In the genomic region with DNA sequence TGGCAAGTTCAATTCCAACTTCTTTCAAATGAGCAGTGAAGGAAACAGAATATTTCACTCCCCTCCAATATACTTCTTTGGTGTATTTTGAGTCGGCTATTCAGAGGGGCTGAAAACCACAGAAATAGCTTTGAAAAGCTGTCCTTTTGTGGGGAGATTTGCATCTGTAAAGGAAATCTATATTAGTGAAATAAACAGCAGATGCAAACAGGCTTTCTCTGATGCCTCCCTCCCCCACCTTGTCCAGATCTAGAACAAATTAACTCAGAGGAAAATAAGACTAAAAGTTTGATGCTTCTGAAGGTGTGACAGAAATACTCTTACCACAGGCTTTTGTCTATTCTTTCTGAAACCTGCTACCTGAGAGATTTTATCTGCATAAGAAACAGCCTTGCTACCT, we compare ENCODE assay signal across 19 cellular contexts.
"Had no signal": no experiment of that assay in that cellular context is flagged by ENCODE, and none has a peak within 500 bp of the region (broad histone marks: within the 10 kb centered on the region; RNA-seq: fewer than 3 reads in every experiment).

No MANE protein-coding gene starts in this region.

- H3K4me3 ChIP-seq: heart left ventricle, right atrium auricular region, sigmoid colon, skin epidermis, testis, tibial nerve, upper lobe of right lung, vagina had no signal

- H3K36me3 ChIP-seq: heart left ventricle, right atrium auricular region, sigmoid colon, tibial nerve, upper lobe of right lung, vagina had no signal

- H3K27ac Mint-ChIP-seq: naive thymus-derived CD4-positive, alpha-beta T cell; nephron progenitor cell; stimulated activated naive B cell treated with anti-CD40 and anti-IgM and Interleukin-4, amounts not matched to agents 10 μg/mL and 1 μg/mL and 100 μg/mL, for 72 hours; stimulated activated naive CD8-positive, alpha-beta T cell treated with anti-CD3 and anti-CD28 coated beads, Interleukin-15, amount 100 ng/mL, for 72 hours had no signal

- H3K36me3 Mint-ChIP-seq: naive thymus-derived CD4-positive, alpha-beta T cell; stimulated activated naive B cell treated with anti-CD40 and anti-IgM and Interleukin-4, amounts not matched to agents 10 μg/mL and 1 μg/mL and 100 μg/mL, for 72 hours had no signal

- H3K27me3 ChIP-seq: heart left ventricle, right atrium auricular region, sigmoid colon, testis, tibial nerve, upper lobe of right lung, vagina had no signal

- DNase-seq: effector memory CD4-positive, alpha-beta T cell; heart left ventricle; hippocampal formation; mesendoderm; naive thymus-derived CD4-positive, alpha-beta T cell; nephron progenitor cell; posterior cingulate gyrus; sigmoid colon; stimulated activated CD4-positive, alpha-beta T cell treated with anti-CD3 and anti-CD28 coated beads, Interleukin-2, amount 100 ng/mL, for 24 hours; stimulated activated CD4-positive, alpha-beta T cell treated with anti-CD3 and anti-CD28 coated beads, Interleukin-4, amount 100 ng/mL, for 4 hours; stimulated activated naive B cell treated with anti-CD40 and anti-IgM and Interleukin-4, amounts not matched to agents 10 μg/mL and 1 μg/mL and 100 μg/mL, for 72 hours; stimulated activated naive CD8-positive, alpha-beta T cell treated with anti-CD3 and anti-CD28 coated beads, Interleukin-15, amount 100 ng/mL, for 72 hours; testis; upper lobe of right lung had no signal

- H3K27ac ChIP-seq: heart left ventricle, right atrium auricular region, sigmoid colon, skin epidermis, testis, tibial nerve, upper lobe of right lung, vagina had no signal

- H3K4me1 ChIP-seq: heart left ventricle, right atrium auricular region, sigmoid colon, testis, tibial nerve, upper lobe of right lung, vagina had no signal

- H3K4me1 Mint-ChIP-seq: naive thymus-derived CD4-positive, alpha-beta T cell; stimulated activated naive B cell treated with anti-CD40 and anti-IgM and Interleukin-4, amounts not matched to agents 10 μg/mL and 1 μg/mL and 100 μg/mL, for 72 hours; stimulated activated naive CD8-positive, alpha-beta T cell treated with anti-CD3 and anti-CD28 coated beads, Interleukin-15, amount 100 ng/mL, for 72 hours had no signal

- H3K9me3 ChIP-seq: right atrium auricular region, sigmoid colon, testis, tibial nerve, upper lobe of right lung, vagina had no signal

- ATAC-seq: esophagus mucosa; heart left ventricle; naive thymus-derived CD4-positive, alpha-beta T cell; stimulated activated naive B cell treated with anti-CD40 and anti-IgM and Interleukin-4, amounts not matched to agents 10 μg/mL and 1 μg/mL and 100 μg/mL, for 72 hours; stimulated activated naive CD8-positive, alpha-beta T cell treated with anti-CD3 and anti-CD28 coated beads, Interleukin-15, amount 100 ng/mL, for 72 hours; upper lobe of right lung had no signal

- H3K4me3 Mint-ChIP-seq: naive thymus-derived CD4-positive, alpha-beta T cell; nephron progenitor cell; stimulated activated naive B cell treated with anti-CD40 and anti-IgM and Interleukin-4, amounts not matched to agents 10 μg/mL and 1 μg/mL and 100 μg/mL, for 72 hours; stimulated activated naive CD8-positive, alpha-beta T cell treated with anti-CD3 and anti-CD28 coated beads, Interleukin-15, amount 100 ng/mL, for 72 hours had no signal

- H3K27me3 Mint-ChIP-seq: naive thymus-derived CD4-positive, alpha-beta T cell; stimulated activated naive B cell treated with anti-CD40 and anti-IgM and Interleukin-4, amounts not matched to agents 10 μg/mL and 1 μg/mL and 100 μg/mL, for 72 hours; stimulated activated naive CD8-positive, alpha-beta T cell treated with anti-CD3 and anti-CD28 coated beads, Interleukin-15, amount 100 ng/mL, for 72 hours had no signal
